In the genomic region with DNA sequence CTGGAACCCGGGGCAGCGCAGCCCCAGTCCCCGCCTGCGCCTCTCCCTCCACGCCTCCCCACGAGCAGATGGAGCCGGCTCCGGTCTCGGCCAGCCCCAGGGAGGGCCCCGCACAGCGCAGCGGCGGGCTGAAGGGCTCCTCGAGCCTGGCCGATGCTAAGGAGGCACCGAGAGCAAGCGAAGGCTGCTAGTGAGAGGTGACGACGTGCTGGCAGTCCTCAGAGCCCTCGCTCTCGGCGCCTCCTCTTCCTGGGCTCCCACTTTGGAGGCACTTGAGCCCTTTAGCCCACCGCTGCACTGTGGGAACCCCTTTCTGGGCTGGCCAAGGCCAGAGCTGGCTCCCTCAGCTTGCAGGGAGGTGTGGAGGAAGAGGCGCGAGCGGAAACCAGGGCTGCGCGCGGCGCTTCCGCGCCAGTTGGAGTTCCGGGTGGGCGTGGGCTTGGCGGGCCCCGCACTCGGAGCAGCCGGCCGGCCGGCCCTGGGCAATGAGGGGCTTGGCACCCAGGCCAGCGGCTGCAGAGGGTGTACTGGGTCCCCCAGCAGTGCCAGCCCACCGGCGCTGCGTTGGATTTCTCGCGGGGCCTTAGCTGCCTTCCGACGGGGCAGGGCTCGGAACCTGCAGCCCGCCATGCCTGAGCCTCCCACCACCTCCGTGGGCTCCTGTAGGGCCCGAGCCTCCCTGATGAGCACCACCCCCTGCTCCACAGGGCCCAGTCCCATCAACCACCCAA, we compare ENCODE assay signal across 9 cellular contexts. TPM values are rescaled to one million over a fixed set of nuclear protein-coding genes. Genes with fewer than 3 reads are reported as not detected.
DNase-seq lines count a peak whose midpoint lies in the region; ATAC-seq, FAIRE-seq and TF ChIP-seq lines count a peak whose summit lies in the region.
"Had no signal": no experiment of that assay in that cellular context is flagged by ENCODE, and none has a peak within 500 bp of the region (broad histone marks: within the 10 kb centered on the region; RNA-seq: fewer than 3 reads in every experiment).

No MANE protein-coding gene starts in this region.

- H2BK20ac ChIP-seq in H1 (ENCODE audit: low read length) = no peak overlapping the region

- no peak overlapping the region; the same call in 1 of the 2 replicates for H4K8ac ChIP-seq in H1 (ENCODE audit: extremely low read depth, insufficient read depth, low read length)
- no peak overlapping the region for H4K8ac ChIP-seq in neuronal stem cell (ENCODE audit: low read depth, low read length)

- peaks cover 21% of the 10 kb centered on the region for H3K36me3 Mint-ChIP-seq in activated CD4-positive, alpha-beta memory T cell treated with anti-CD3 and anti-CD28 coated beads, Interleukin-2, amount 10 ng/mL, durations not matched to agents 7 days and 5 days (ENCODE audit: low read depth)

- peak overlapping the region; percentile 7; the same call in 1 of the 2 replicates for H3K18ac ChIP-seq in H1 (ENCODE audit: extremely low read depth, low read length)
- no peak overlapping the region for H3K18ac ChIP-seq in neuronal stem cell (ENCODE audit: low read length)

- H3K9me3 ChIP-seq in H1 (ENCODE audit: insufficient read depth in 2 of 2, low read depth in 1 of 2, low read length in 1 of 2) (peaks cover 0 to 9% of the 10 kb centered on the region in 2 experiments; a peak in 3 of 4 replicates), neuronal stem cell (replicated peaks in 1 of 2; ENCODE audit: control insufficient read depth in 2 of 2, insufficient read depth in 1 of 2, low read depth in 1 of 2, low read length in 2 of 2) (peaks cover 2 to 15% of the 10 kb centered on the region in 2 donors), upper lobe of right lung (no peaks in the 10 kb centered on the region)

- ATAC-seq in upper lobe of right lung (peak; percentile 38), HG03025 (IDR thresholded peaks at IDR 0.05; ENCODE audit: low FRiP score, unreplicated experiment) (no peak)

- H4K91ac ChIP-seq in H1 (replicated peaks; ENCODE audit: insufficient read length, low read length) (no peak overlapping the region), neuronal stem cell (ENCODE audit: low read depth, low read length, poor library complexity) (no peak overlapping the region)

- TF ChIP-seq CTCF in H1 (IDR thresholded peaks at IDR 0.05; ENCODE audit: control extremely low read depth in 1 of 3, insufficient read depth in 1 of 3, low read depth in 1 of 3, low read length in 3 of 3) = no peak
- TF ChIP-seq CTCF in upper lobe of right lung (IDR thresholded peaks at IDR 0.05) = no peak

- no peaks in the 10 kb centered on the region for H3K27me3 Mint-ChIP-seq in activated CD4-positive, alpha-beta memory T cell treated with anti-CD3 and anti-CD28 coated beads, Interleukin-2, amount 10 ng/mL, durations not matched to agents 7 days and 5 days

- TF ChIP-seq EP300 in H1 (IDR thresholded peaks at IDR 0.05; ENCODE audit: borderline replicate concordance in 1 of 2, low read depth in 2 of 2, low read length in 2 of 2) = no peak

- peaks cover 7% of the 10 kb centered on the region for H3K9me3 Mint-ChIP-seq in activated CD4-positive, alpha-beta memory T cell treated with anti-CD3 and anti-CD28 coated beads, Interleukin-2, amount 10 ng/mL, durations not matched to agents 7 days and 5 days

- in situ Hi-C loops in G401 (cut with HindIII; ENCODE audit: low sequenced_read_pairs) = no loop called here

- DNase-seq in DMS79 treated with DMSO at 0.1 percent for 48 hours (lab: John Stamatoyannopoulos, UW) (peak; percentile 18), HuH-7.5 (ENCODE audit: low spot score) (peak; percentile 9), H1 (ENCODE audit: low read depth in 1 of 2, low spot score in 2 of 2) (no peak), neuronal stem cell (ENCODE audit: low spot score) (no peak), upper lobe of right lung (peak; percentile 80), G401 (ENCODE audit: low spot score) (no peak)
- DNase-seq in activated CD4-positive, alpha-beta memory T cell treated with anti-CD3 and anti-CD28 coated beads, Interleukin-2, amount 10 ng/mL, durations not matched to agents 7 days and 5 days = peak; percentile 72

- no peak overlapping the region for H4K5ac ChIP-seq in H1 (ENCODE audit: insufficient read length, low read depth, low read length)

- H3K23ac ChIP-seq in H1 (ENCODE audit: insufficient read length) = no peak overlapping the region
- no peak overlapping the region for H3K23ac ChIP-seq in neuronal stem cell (ENCODE audit: low read depth, low read length, poor library complexity)

- H3K56ac ChIP-seq in H1 (replicated peaks; ENCODE audit: insufficient read length, low read depth, low read length) = no peak overlapping the region

- no peak overlapping the region for H2BK12ac ChIP-seq in H1 (ENCODE audit: low read depth, low read length)
- H2BK12ac ChIP-seq in neuronal stem cell (ENCODE audit: low read length) = no peak overlapping the region

- 98% methylated on average over 48 of the region's 52 CpGs; no CpG with 5 or more reads in 1 of the 2 experiments for WGBS in H1 (ENCODE audit: extremely low coverage in 1 of 2, insufficient coverage in 1 of 2, insufficient read length in 1 of 2, insufficient replicate concordance in 2 of 2, low coverage in 1 of 2, low lambda C conversion rate in 2 of 2, missing lambda C conversion rate in 1 of 2), 2 experiments
- WGBS in neuronal stem cell (ENCODE audit: extremely low coverage in 2 of 2, insufficient read length in 2 of 2, insufficient replicate concordance in 1 of 2), 2 donors = no CpG with 5 or more reads among the region's 52 CpGs

- peaks cover 48% of the 10 kb centered on the region for H3K4me1 Mint-ChIP-seq in activated CD4-positive, alpha-beta memory T cell treated with anti-CD3 and anti-CD28 coated beads, Interleukin-2, amount 10 ng/mL, durations not matched to agents 7 days and 5 days

- peaks cover 4% of the 10 kb centered on the region; the same call in 1 of the 2 replicates for H3K23me2 ChIP-seq in H1 (ENCODE audit: low read depth, low read length)

- H3K4me3 Mint-ChIP-seq in activated CD4-positive, alpha-beta memory T cell treated with anti-CD3 and anti-CD28 coated beads, Interleukin-2, amount 10 ng/mL, durations not matched to agents 7 days and 5 days = peak overlapping the region; percentile 95
- H3K4me3 Mint-ChIP-seq: neural crest cell had no signal

- H2BK5ac ChIP-seq in H1 (ENCODE audit: low read depth, low read length) (peak overlapping the region; percentile 60; the same call in 1 of the 2 replicates), neuronal stem cell (ENCODE audit: low read length) (no peak overlapping the region)

- peak overlapping the region; percentile 88 for H3K27ac Mint-ChIP-seq in activated CD4-positive, alpha-beta memory T cell treated with anti-CD3 and anti-CD28 coated beads, Interleukin-2, amount 10 ng/mL, durations not matched to agents 7 days and 5 days

- CTCF ChIA-PET in activated CD4-positive, alpha-beta memory T cell treated with anti-CD3 and anti-CD28 coated beads, Interleukin-2, amount 10 ng/mL, durations not matched to agents 7 days and 5 days (lab: Charles Lee) = interaction anchor here (0.9 to 3.4 kb wide), 7 partner anchors 9 to 34 kb away, joined by 3 to 12 read pairs (median 3); a partner anchor contains a TSS
- CTCF ChIA-PET in H1 (lab: Charles Lee; ENCODE audit: partially characterized antibody) = interaction anchor here (1.1 to 2.3 kb wide), 7 partner anchors 10 to 210 kb away, joined by 3 to 6 read pairs (median 3); a partner anchor contains a TSS

- POLR2A ChIA-PET in activated CD4-positive, alpha-beta memory T cell treated with anti-CD3 and anti-CD28 coated beads, Interleukin-2, amount 10 ng/mL, durations not matched to agents 7 days and 5 days (lab: Charles Lee) = interaction anchor here (0.7 to 5.5 kb wide), 19 partner anchors 10 to 502 kb away, joined by 3 to 86 read pairs (median 4); a partner anchor contains a TSS
- POLR2A ChIA-PET in H1 (lab: Charles Lee; ENCODE audit: partially characterized antibody) = interaction anchor here (0.9 to 6.9 kb wide), 8 partner anchors 10 to 138 kb away, joined by 3 to 39 read pairs (median 5); a partner anchor contains a TSS

- H2BK120ac ChIP-seq in H1 (replicated peaks; ENCODE audit: low read depth, low read length) (no peak overlapping the region), neuronal stem cell (ENCODE audit: low read depth, low read length) (no peak overlapping the region)

- no peak for TF ChIP-seq RAD21 in H1 (IDR thresholded peaks at IDR 0.05 in 1 of 2, conservative IDR thresholded peaks at IDR 0.05 in 1 of 2; ENCODE audit: low read depth in 2 of 2, low read length in 2 of 2)

- H2AK5ac ChIP-seq in H1 (ENCODE audit: low read depth, low read length) = no peak overlapping the region
- H2AK5ac ChIP-seq in neuronal stem cell (ENCODE audit: low read depth, low read length) = peak overlapping the region; percentile 60

- no peak overlapping the region for H2BK15ac ChIP-seq in H1 (ENCODE audit: low read length)
- no peak overlapping the region for H2BK15ac ChIP-seq in neuronal stem cell (ENCODE audit: low read length)

- H3K4me3 ChIP-seq in H1 (ENCODE audit: extremely low read depth in 1 of 4, insufficient read depth in 2 of 4, low read depth in 3 of 4, low read length in 4 of 4) (no peak overlapping the region), neuronal stem cell (ENCODE audit: low read length in 2 of 2) (no peak overlapping the region), upper lobe of right lung (peak overlapping the region; percentile 64)

- H3K4me1 ChIP-seq in H1 (replicated peaks in 1 of 4; ENCODE audit: control insufficient read depth in 3 of 4, insufficient read depth in 4 of 4, low read length in 3 of 4) (peaks cover 0 to 12% (median 4%) of the 10 kb centered on the region in 4 experiments; a peak in 3 of 7 replicates), neuronal stem cell (ENCODE audit: control insufficient read depth in 2 of 2, insufficient read depth in 1 of 2, low read depth in 1 of 2, low read length in 2 of 2) (peaks cover 7 to 15% of the 10 kb centered on the region in 2 donors), upper lobe of right lung (peaks cover 15% of the 10 kb centered on the region)

- H3K4me2 ChIP-seq in H1 (ENCODE audit: insufficient read depth in 1 of 2, low read depth in 2 of 2, low read length in 2 of 2) (no peak overlapping the region), neuronal stem cell (ENCODE audit: insufficient read depth, low read length, poor library complexity, severe bottlenecking) (no peak overlapping the region)

- H2AFZ ChIP-seq in H1 (ENCODE audit: low read length) (no peak overlapping the region), neuronal stem cell (ENCODE audit: low read length) (no peak overlapping the region)

- H3K4ac ChIP-seq in H1 (replicated peaks; ENCODE audit: insufficient read length, low read depth, low read length) = no peak overlapping the region
- no peak overlapping the region for H3K4ac ChIP-seq in neuronal stem cell (ENCODE audit: low read length)

- H3K27ac ChIP-seq in H1 (ENCODE audit: low read depth, low read length) (no peak overlapping the region), neuronal stem cell (replicated peaks; ENCODE audit: low read length) (no peak overlapping the region), upper lobe of right lung (peak overlapping the region; percentile 88)

- FAIRE-seq in H1 (lab: Jason Lieb, UNC) = no peak

- H3K9ac ChIP-seq in H1 (replicated peaks in 1 of 4; ENCODE audit: extremely low read depth in 1 of 4, low read depth in 3 of 4, low read length in 3 of 4) (no peak overlapping the region), neuronal stem cell (ENCODE audit: low read depth, low read length, poor library complexity) (no peak overlapping the region)

- TF ChIP-seq POLR2A in H1 (IDR thresholded peaks at IDR 0.05; ENCODE audit: control extremely low read depth in 1 of 2, low read depth in 2 of 2, low read length in 2 of 2) = no peak

- intact Hi-C loops in upper lobe of right lung (cut with DNase I) = no loop called here

- 0 out of 2 replicates have a peak, but pooled peaks cover 6% of the 10 kb centered on the region for H3K79me1 ChIP-seq in H1 (ENCODE audit: low read depth, low read length)
- H3K79me1 ChIP-seq in neuronal stem cell (ENCODE audit: low read depth, low read length) = peaks cover 1% of the 10 kb centered on the region

- H3K27me3 ChIP-seq in H1 (replicated peaks in 1 of 4; ENCODE audit: control insufficient read depth in 3 of 4, extremely low read depth in 1 of 4, insufficient read depth in 3 of 4, low read length in 3 of 4) = no peaks in the 10 kb centered on the region
- no peaks in the 10 kb centered on the region for H3K27me3 ChIP-seq in neuronal stem cell (ENCODE audit: control insufficient read depth in 3 of 3, insufficient read depth in 3 of 3, low read depth in 1 of 3, low read length in 3 of 3)
- H3K27me3 ChIP-seq in upper lobe of right lung = no peaks in the 10 kb centered on the region

- H4K20me1 ChIP-seq in H1 (replicated peaks in 1 of 2; ENCODE audit: control insufficient read depth in 1 of 2, insufficient read depth in 2 of 2, low read length in 2 of 2) = no peaks in the 10 kb centered on the region

- H3K79me2 ChIP-seq in H1 (ENCODE audit: control insufficient read depth in 1 of 2, insufficient read depth in 2 of 2, low read length in 2 of 2) = peaks cover 8 to 17% of the 10 kb centered on the region in 2 experiments; a peak in 3 of 4 replicates

- no peak overlapping the region for H3K14ac ChIP-seq in H1 (ENCODE audit: insufficient read length)
- no peak overlapping the region for H3K14ac ChIP-seq in neuronal stem cell (ENCODE audit: low read length)

- H3K36me3 ChIP-seq in H1 (ENCODE audit: control insufficient read depth in 2 of 4, insufficient read depth in 4 of 4, low read length in 3 of 4) = peaks cover 0 to 8% (median 0%) of the 10 kb centered on the region in 4 experiments; a peak in 2 of 8 replicates
- H3K36me3 ChIP-seq in neuronal stem cell (replicated peaks in 1 of 2; ENCODE audit: control insufficient read depth in 2 of 2, insufficient read depth in 2 of 2, low read length in 2 of 2) = peaks cover 0 to 15% of the 10 kb centered on the region in 2 donors
- H3K36me3 ChIP-seq in upper lobe of right lung = peaks cover 6% of the 10 kb centered on the region

RNA-seq across cellular contexts. Expression of a gene that starts 2.5 kb away (rescaled TPM):
- total RNA-seq in activated CD4-positive, alpha-beta memory T cell treated with anti-CD3 and anti-CD28 coated beads, Interleukin-2, amount 10 ng/mL, durations not matched to agents 7 days and 5 days = 10 to 100 TPM; 42.4 to 46.5 TPM
- total RNA-seq in H1 (2021; fragmentation: NEBNext Ultra II Directional; extraction: Animal tissue kit (Norgen Biotek cat#: 25700)) = 111 and 116 TPM in 2 replicates
- 125 and 157 TPM in 2 replicates for polyA plus RNA-seq in H1 (2011; rRNA removed)
- polyA plus RNA-seq in H1 (2011; cell fraction: cytosol; rRNA removed) = 175 TPM
- 75.6 TPM for polyA plus RNA-seq in H1 (2011; cell fraction: nucleus; rRNA removed)
- 93.9 to 111 TPM (median 106 TPM) in 4 replicates for polyA plus RNA-seq in H1 (2012, experiment 1 of 2)
- 161 TPM for polyA plus RNA-seq in H1 (2012, experiment 2 of 2)
- polyA plus RNA-seq in H1 (2013, experiment 1 of 2) = 215 TPM
- polyA plus RNA-seq in H1 (2013, experiment 2 of 2) = 248 TPM
- polyA minus RNA-seq in H1 (2011; rRNA and poly(A)+ RNA removed) = 62.0 and 73.1 TPM in 2 replicates
- polyA minus RNA-seq in H1 (2011; cell fraction: cytosol; rRNA and poly(A)+ RNA removed) = 37.1 TPM
- polyA minus RNA-seq in H1 (2011; cell fraction: nucleus; rRNA and poly(A)+ RNA removed) = 34.3 TPM
- 231 TPM for polyA plus RNA-seq in neuronal stem cell (2013, experiment 1 of 2)
- polyA plus RNA-seq in neuronal stem cell (2013, experiment 2 of 2) = 242 TPM
- 87.5 TPM for total RNA-seq in upper lobe of right lung
- 140 and 145 TPM in 2 replicates for total RNA-seq in G401 (2014; rRNA removed; shearing (Covaris generic))

RNA-seq across cellular contexts. Expression of a gene that starts 25.6 kb away (rescaled TPM):
- total RNA-seq in activated CD4-positive, alpha-beta memory T cell treated with anti-CD3 and anti-CD28 coated beads, Interleukin-2, amount 10 ng/mL, durations not matched to agents 7 days and 5 days = 10 to 100 TPM; 10.1 to 10.9 TPM
- total RNA-seq in H1 (2021; fragmentation: NEBNext Ultra II Directional; extraction: Animal tissue kit (Norgen Biotek cat#: 25700)) = 43.6 and 46.4 TPM in 2 replicates
- 13.2 and 19.7 TPM in 2 replicates for polyA plus RNA-seq in H1 (2011; rRNA removed)
- 29.5 TPM for polyA plus RNA-seq in H1 (2011; cell fraction: cytosol; rRNA removed)
- polyA plus RNA-seq in H1 (2011; cell fraction: nucleus; rRNA removed) = 9.4 TPM
- polyA plus RNA-seq in H1 (2012, experiment 1 of 2) = 27.5 to 47.3 TPM (median 30.5 TPM) in 4 replicates
- 4.3 TPM for polyA plus RNA-seq in H1 (2012, experiment 2 of 2)
- 61.5 TPM for polyA plus RNA-seq in H1 (2013, experiment 1 of 2)
- polyA plus RNA-seq in H1 (2013, experiment 2 of 2) = 61.8 TPM
- 13.7 and 16.1 TPM in 2 replicates for polyA minus RNA-seq in H1 (2011; rRNA and poly(A)+ RNA removed)
- 9.0 TPM for polyA minus RNA-seq in H1 (2011; cell fraction: cytosol; rRNA and poly(A)+ RNA removed)
- polyA minus RNA-seq in H1 (2011; cell fraction: nucleus; rRNA and poly(A)+ RNA removed) = 14.9 TPM
- 23.7 TPM for polyA plus RNA-seq in neuronal stem cell (2013, experiment 1 of 2)
- 23.5 TPM for polyA plus RNA-seq in neuronal stem cell (2013, experiment 2 of 2)
- 11.6 TPM for total RNA-seq in upper lobe of right lung
- total RNA-seq in G401 (2014; rRNA removed; shearing (Covaris generic)) = 31.3 and 43.1 TPM in 2 replicates

RNA-seq across cellular contexts. Expression of a gene that starts 26.0 kb away (rescaled TPM):
- 1 to 10 TPM in 1 of 2 experiments, under 1 TPM in 1; 0.88 to 1.6 TPM for total RNA-seq in activated CD4-positive, alpha-beta memory T cell treated with anti-CD3 and anti-CD28 coated beads, Interleukin-2, amount 10 ng/mL, durations not matched to agents 7 days and 5 days
- 1.1 and 1.5 TPM in 2 replicates for total RNA-seq in H1 (2021; fragmentation: NEBNext Ultra II Directional; extraction: Animal tissue kit (Norgen Biotek cat#: 25700))
- polyA plus RNA-seq in H1 (2011; rRNA removed) = 1.5 and 3.1 TPM in 2 replicates
- polyA plus RNA-seq in H1 (2011; cell fraction: cytosol; rRNA removed) = 2.4 TPM
- polyA plus RNA-seq in H1 (2011; cell fraction: nucleus; rRNA removed) = 0.78 TPM
- 1.4 to 2.0 TPM (median 1.7 TPM) in 4 replicates for polyA plus RNA-seq in H1 (2012, experiment 1 of 2)
- 1.9 TPM for polyA plus RNA-seq in H1 (2012, experiment 2 of 2)
- 3.5 TPM for polyA plus RNA-seq in H1 (2013, experiment 1 of 2)
- 2.7 TPM for polyA plus RNA-seq in H1 (2013, experiment 2 of 2)
- polyA minus RNA-seq in H1 (2011; rRNA and poly(A)+ RNA removed) = 0.63 TPM in 1 of 2 replicates, not detected in the other
- not detected for polyA minus RNA-seq in H1 (2011; cell fraction: cytosol; rRNA and poly(A)+ RNA removed)
- polyA minus RNA-seq in H1 (2011; cell fraction: nucleus; rRNA and poly(A)+ RNA removed) = not detected
- 6.5 TPM for polyA plus RNA-seq in neuronal stem cell (2013, experiment 1 of 2)
- 7.3 TPM for polyA plus RNA-seq in neuronal stem cell (2013, experiment 2 of 2)
- total RNA-seq in upper lobe of right lung = not detected
- total RNA-seq in G401 (2014; rRNA removed; shearing (Covaris generic)) = 0.49 and 2.9 TPM in 2 replicates

RNA-seq across cellular contexts. Expression of a gene that starts 27.2 kb away (rescaled TPM):
- 10 to 100 TPM; 81.5 to 83.6 TPM for total RNA-seq in activated CD4-positive, alpha-beta memory T cell treated with anti-CD3 and anti-CD28 coated beads, Interleukin-2, amount 10 ng/mL, durations not matched to agents 7 days and 5 days
- total RNA-seq in H1 (2021; fragmentation: NEBNext Ultra II Directional; extraction: Animal tissue kit (Norgen Biotek cat#: 25700)) = 83.8 and 84.6 TPM in 2 replicates
- 74.4 and 109 TPM in 2 replicates for polyA plus RNA-seq in H1 (2011; rRNA removed)
- 123 TPM for polyA plus RNA-seq in H1 (2011; cell fraction: cytosol; rRNA removed)
- polyA plus RNA-seq in H1 (2011; cell fraction: nucleus; rRNA removed) = 33.9 TPM
- polyA plus RNA-seq in H1 (2012, experiment 1 of 2) = 58.9 to 78.5 TPM (median 65.4 TPM) in 4 replicates
- polyA plus RNA-seq in H1 (2012, experiment 2 of 2) = 74.5 TPM
- 128 TPM for polyA plus RNA-seq in H1 (2013, experiment 1 of 2)
- polyA plus RNA-seq in H1 (2013, experiment 2 of 2) = 143 TPM
- polyA minus RNA-seq in H1 (2011; rRNA and poly(A)+ RNA removed) = 41.8 and 44.3 TPM in 2 replicates
- 20.8 TPM for polyA minus RNA-seq in H1 (2011; cell fraction: cytosol; rRNA and poly(A)+ RNA removed)
- 51.4 TPM for polyA minus RNA-seq in H1 (2011; cell fraction: nucleus; rRNA and poly(A)+ RNA removed)
- 109 TPM for polyA plus RNA-seq in neuronal stem cell (2013, experiment 1 of 2)
- 108 TPM for polyA plus RNA-seq in neuronal stem cell (2013, experiment 2 of 2)
- total RNA-seq in upper lobe of right lung = 50.1 TPM
- 138 and 150 TPM in 2 replicates for total RNA-seq in G401 (2014; rRNA removed; shearing (Covaris generic))

Comparison
In these comparisons a context has a peak if more than half of its experiments do, and no peak if none do; other contexts are left out.
1. DNase-seq: peak in DMS79 treated with DMSO at 0.1 percent for 48 hours (single experiment), HuH-7.5 (single experiment), activated CD4-positive, alpha-beta memory T cell treated with anti-CD3 and anti-CD28 coated beads, Interleukin-2, amount 10 ng/mL, durations not matched to agents 7 days and 5 days (single experiment) and upper lobe of right lung (single experiment); none in H1 (0 of 2), neuronal stem cell (single experiment) and G401 (single experiment).